In the genomic region with DNA sequence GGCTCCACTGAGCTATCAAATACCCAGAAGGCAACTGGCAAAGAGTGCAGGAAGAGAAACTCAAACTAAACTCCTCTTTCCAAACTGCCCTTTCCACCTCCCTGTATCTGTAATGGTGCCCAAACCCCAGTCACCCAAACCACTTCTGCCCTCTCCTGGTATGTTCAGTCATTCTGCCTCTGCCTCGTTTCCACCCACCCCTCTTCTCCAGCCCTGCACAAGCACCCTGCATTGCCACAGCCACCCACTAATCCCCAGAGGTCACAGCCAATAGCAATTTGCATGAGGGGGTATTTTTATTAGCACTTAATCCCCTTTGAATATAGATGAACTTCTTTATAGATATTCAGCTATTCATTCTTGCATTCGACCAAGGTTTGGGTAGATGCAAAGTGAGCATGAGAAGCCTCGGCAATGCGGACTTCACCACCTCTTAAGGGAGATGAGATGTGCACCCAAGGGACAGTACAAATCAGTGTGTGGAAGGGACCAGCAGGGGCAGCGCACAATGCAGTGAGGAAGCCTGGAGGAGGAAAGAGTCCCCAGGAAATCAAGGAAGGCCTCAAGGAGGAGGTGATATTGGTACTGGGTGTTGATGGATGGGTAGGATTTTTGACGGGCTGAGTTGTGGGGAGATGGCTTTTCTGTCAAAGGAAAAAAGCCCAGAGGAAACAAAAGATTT, we compare ENCODE assay signal across 7 cellular contexts. TPM values are rescaled to one million over a fixed set of nuclear protein-coding genes. Genes with fewer than 3 reads are reported as not detected.
DNase-seq lines count a peak whose midpoint lies in the region; ATAC-seq and TF ChIP-seq lines count a peak whose summit lies in the region.

No MANE protein-coding gene starts in this region.

- H3K9ac ChIP-seq in Loucy (ENCODE audit: low read depth, low read length, poor library complexity, severe bottlenecking) (no peak overlapping the region), fibroblast of lung (ENCODE audit: insufficient read depth, low read length) (no peak overlapping the region)

- H3K27ac Mint-ChIP-seq in nephron progenitor cell, result no peak overlapping the region

- no peak overlapping the region for H3K4me3 Mint-ChIP-seq in nephron progenitor cell

- H3K4me3 ChIP-seq in Loucy (ENCODE audit: low read length, poor library complexity, severe bottlenecking), result no peak overlapping the region
- H3K4me3 ChIP-seq in fibroblast of lung (replicated peaks in 1 of 4; ENCODE audit: control extremely low read depth in 1 of 4, insufficient read depth in 1 of 4, low read depth in 3 of 4, low read length in 4 of 4), result no peak overlapping the region

- H3K27me3 ChIP-seq in Loucy (ENCODE audit: insufficient read depth, low read length, poor library complexity, severe bottlenecking), result no peaks in the 10 kb centered on the region
- peaks cover 13% of the 10 kb centered on the region for H3K27me3 ChIP-seq in fibroblast of lung (ENCODE audit: control insufficient read depth, insufficient read depth, low read length)

- TF ChIP-seq CTCF in GM10266 (IDR thresholded peaks at IDR 0.05; ENCODE audit: control insufficient read depth, insufficient read depth, low read depth, missing control alignments) (peak; percentile 54), Loucy (conservative IDR thresholded peaks at IDR 0.05; ENCODE audit: low read length) (peak; percentile 73), fibroblast of lung (conservative IDR thresholded peaks at IDR 0.05 in 1 of 2, IDR thresholded peaks at IDR 0.05 in 1 of 2; ENCODE audit: low read depth in 1 of 2, low read length in 2 of 2) (peak; percentile 40 to 49), nephron progenitor cell (IDR thresholded peaks at IDR 0.05) (no peak)

- no peaks in the 10 kb centered on the region for H3K9me3 ChIP-seq in Loucy (ENCODE audit: insufficient read depth, low read depth, low read length)
- no peaks in the 10 kb centered on the region for H3K9me3 ChIP-seq in fibroblast of lung (ENCODE audit: control insufficient read depth, insufficient read depth, low read depth, low read length)

- peaks cover 15% of the 10 kb centered on the region for H3K4me1 ChIP-seq in Loucy (ENCODE audit: insufficient read depth, low read length, poor library complexity, severe bottlenecking)
- H3K4me1 ChIP-seq in fibroblast of lung (ENCODE audit: control insufficient read depth, extremely low read depth, insufficient read depth, low read length), result no peaks in the 10 kb centered on the region

- DNase-seq in GM10266 (ENCODE audit: extremely low spot score) (peak; percentile 47), fibroblast of lung (ENCODE audit: low read depth in 2 of 2) (peak; percentile 8 to 28), pons (ENCODE audit: low spot score) (peak; percentile 39), nephron progenitor cell (no peak)
- peak; percentile 55 to 61 for DNase-seq in activated CD4-positive, alpha-beta T cell treated with anti-CD3 and anti-CD28 coated beads for 4 hours

- H4K20me1 ChIP-seq in Loucy (ENCODE audit: insufficient read depth, low read length, poor library complexity, severe bottlenecking), result no peaks in the 10 kb centered on the region
- no peaks in the 10 kb centered on the region for H4K20me1 ChIP-seq in fibroblast of lung (ENCODE audit: control insufficient read depth, extremely low read depth, insufficient read depth, low read length)

- H3K27ac ChIP-seq in fibroblast of lung (ENCODE audit: insufficient read depth, low read length), result no peak overlapping the region

- H3K27me3 Mint-ChIP-seq in nephron progenitor cell (ENCODE audit: low read depth, poor library complexity), result peaks cover 14% of the 10 kb centered on the region

- H2AFZ ChIP-seq in Loucy (ENCODE audit: low read length) (peak overlapping the region; percentile 72), fibroblast of lung (ENCODE audit: low read length) (no peak overlapping the region)

- H3K4me2 ChIP-seq in Loucy (ENCODE audit: low read depth, low read length, poor library complexity, severe bottlenecking) (peak overlapping the region; percentile 7), fibroblast of lung (ENCODE audit: extremely low read depth, insufficient read depth, low read length) (no peak overlapping the region)

- H3K36me3 ChIP-seq in Loucy (ENCODE audit: insufficient read depth, low read length) (no peaks in the 10 kb centered on the region), fibroblast of lung (ENCODE audit: control insufficient read depth, insufficient read depth, low read length) (no peaks in the 10 kb centered on the region)

- peak; percentile 72 for ATAC-seq in GM21576 (IDR thresholded peaks at IDR 0.05; ENCODE audit: unreplicated experiment)

- H3K9me2 ChIP-seq in Loucy (replicated peaks; ENCODE audit: low read depth, low read length), result no peaks in the 10 kb centered on the region

- no peaks in the 10 kb centered on the region for H3K4me1 Mint-ChIP-seq in nephron progenitor cell

- no peaks in the 10 kb centered on the region for H3K79me2 ChIP-seq in Loucy (ENCODE audit: insufficient read depth, low read length)
- H3K79me2 ChIP-seq in fibroblast of lung (ENCODE audit: control insufficient read depth, insufficient read depth, low read length), result no peaks in the 10 kb centered on the region

- H3K9me3 Mint-ChIP-seq in nephron progenitor cell, result no peaks in the 10 kb centered on the region

- no peaks in the 10 kb centered on the region for H3F3A ChIP-seq in Loucy (ENCODE audit: low read depth)

- H3K36me3 Mint-ChIP-seq in nephron progenitor cell (ENCODE audit: low read depth), result no peaks in the 10 kb centered on the region

RNA-seq across cellular contexts. Expression of gene TMEM272, which starts 12.4 kb away (rescaled TPM):
- total RNA-seq in fibroblast of lung, result not detected in 2 replicates
- not detected in 2 replicates for polyA plus RNA-seq in fibroblast of lung
- polyA plus RNA-seq in fibroblast of lung (2012), result not detected in 2 replicates
- not detected in 2 replicates for polyA minus RNA-seq in fibroblast of lung (ENCODE audit: low replicate concordance)

RNA-seq across cellular contexts. Expression of gene DHRS12, which starts 28.6 kb away (rescaled TPM):
- 4.1 and 6.1 TPM in 2 replicates for total RNA-seq in fibroblast of lung
- polyA plus RNA-seq in fibroblast of lung, result 3.6 and 5.7 TPM in 2 replicates
- 5.9 and 7.1 TPM in 2 replicates for polyA plus RNA-seq in fibroblast of lung (2012)
- not detected in 2 replicates for polyA minus RNA-seq in fibroblast of lung (ENCODE audit: low replicate concordance)

RNA-seq across cellular contexts. Expression of gene CCDC70, which starts 29.2 kb away (rescaled TPM):
- total RNA-seq in fibroblast of lung, result not detected in 2 replicates
- not detected in 2 replicates for polyA plus RNA-seq in fibroblast of lung
- not detected in 2 replicates for polyA plus RNA-seq in fibroblast of lung (2012)
- polyA minus RNA-seq in fibroblast of lung (ENCODE audit: low replicate concordance), result not detected in 2 replicates
